In genomic region chr6:55798571-55798970, GRCh38 we compare ENCODE assay signal across 21 cellular contexts.
DNase-seq lines count a peak whose midpoint lies in the region; FAIRE-seq and TF ChIP-seq lines count a peak whose summit lies in the region.
"Had no signal": no experiment of that assay in that cellular context is flagged by ENCODE, and none has a peak within 500 bp of the region (broad histone marks: within the 10 kb centered on the region; RNA-seq: fewer than 3 reads in every experiment).

No MANE protein-coding gene starts in this region.

- no peaks in the 10 kb centered on the region for H3K27me3 ChIP-seq in suprapubic skin
- H3K27me3 ChIP-seq: BLaER1 treated with 17β-estradiol and CSF1 and Interleukin-3, amounts not matched to agents 10 nM and 100 nM had no signal

- H3K4me1 ChIP-seq in kidney (ENCODE audit: control insufficient read depth in 1 of 2, insufficient read depth in 1 of 2, low read depth in 1 of 2, low read length in 2 of 2) (no peaks in the 10 kb centered on the region), suprapubic skin (no peaks in the 10 kb centered on the region)
- H3K4me1 ChIP-seq: A549; BLaER1 treated with 17β-estradiol and CSF1 and Interleukin-3, amounts not matched to agents 10 nM and 100 nM; Caco-2 had no signal

- DNase-seq in DMS53 (lab: John Stamatoyannopoulos, UW) (peak; percentile 7), DMS53 treated with DMSO at 0.1 percent for 48 hours (lab: John Stamatoyannopoulos, UW; ENCODE audit: unreplicated experiment) (no peak), epithelial cell of esophagus (ENCODE audit: low read depth) (peak; percentile 40), kidney (no peak), suprapubic skin (ENCODE audit: low spot score in 2 of 2) (no peak), NCI-H69 (lab: John Stamatoyannopoulos, UW) (no peak)
- DNase-seq: AML-193; Caco-2; Calu3; CD4-positive, alpha-beta T cell; CD8-positive, alpha-beta T cell; DMS79 treated with DMSO at 0.1 percent for 48 hours; GF-D8 had no signal

- peak; percentile 53 for FAIRE-seq in kidney (lab: Jason Lieb, UNC)
- FAIRE-seq: A549, D721Med, G401.6, GM12891, GM19239 had no signal

- TF ChIP-seq EP300 in suprapubic skin (IDR thresholded peaks at IDR 0.05): no peak

- H3K9ac ChIP-seq in kidney (ENCODE audit: low read length in 2 of 2): no peak overlapping the region
- H3K9ac ChIP-seq: BLaER1 treated with 17β-estradiol and CSF1 and Interleukin-3, amounts not matched to agents 10 nM and 100 nM had no signal

- H3K36me3 ChIP-seq in kidney (ENCODE audit: control insufficient read depth in 1 of 2, insufficient read depth in 2 of 2, low read length in 2 of 2) (no peaks in the 10 kb centered on the region), suprapubic skin (no peaks in the 10 kb centered on the region)
- H3K36me3 ChIP-seq: BLaER1 treated with 17β-estradiol and CSF1 and Interleukin-3, amounts not matched to agents 10 nM and 100 nM had no signal

- no peak for TF ChIP-seq POLR2A in suprapubic skin (IDR thresholded peaks at IDR 0.05)

- intact Hi-C loops in kidney (cut with DNase I): no loop called here

- H3K27ac ChIP-seq in kidney (ENCODE audit: low read depth in 2 of 2, low read length in 2 of 2) (no peak overlapping the region), suprapubic skin (no peak overlapping the region)
- H3K27ac ChIP-seq: 22Rv1; A549; BLaER1 treated with 17β-estradiol and CSF1 and Interleukin-3, amounts not matched to agents 10 nM and 100 nM; C4-2B had no signal

- H3K9me3 ChIP-seq in kidney (ENCODE audit: control insufficient read depth in 1 of 2, low read length in 2 of 2): no peaks in the 10 kb centered on the region
- no peaks in the 10 kb centered on the region for H3K9me3 ChIP-seq in suprapubic skin
- H3K9me3 ChIP-seq: A549; BLaER1 treated with 17β-estradiol and CSF1 and Interleukin-3, amounts not matched to agents 10 nM and 100 nM; Caco-2 had no signal

- H3K4me3 ChIP-seq in epithelial cell of esophagus (ENCODE audit: low read length) (no peak overlapping the region), kidney (ENCODE audit: low read length in 2 of 2) (no peak overlapping the region), suprapubic skin (no peak overlapping the region)
- H3K4me3 ChIP-seq: A549; BLaER1 treated with 17β-estradiol and CSF1 and Interleukin-3, amounts not matched to agents 10 nM and 100 nM had no signal

- TF ChIP-seq CTCF in epithelial cell of esophagus (IDR thresholded peaks at IDR 0.05; ENCODE audit: insufficient read depth, low read depth, low read length, missing control alignments): no peak
- no peak for TF ChIP-seq CTCF in kidney (IDR thresholded peaks at IDR 0.05; ENCODE audit: borderline replicate concordance, extremely low read depth, insufficient read depth)
- no peak for TF ChIP-seq CTCF in suprapubic skin (IDR thresholded peaks at IDR 0.05)

Comparison
In these comparisons a context has a peak if more than half of its experiments do, and no peak if none do; other contexts are left out.
1. DNase-seq: peak in DMS53 (single experiment) and epithelial cell of esophagus (single experiment); none in DMS53 treated with DMSO at 0.1 percent for 48 hours (single experiment), kidney (single experiment), suprapubic skin (0 of 2) and NCI-H69 (single experiment).